ENCODE assay signal across 1 cellular context in genomic region chr7:99831595-99831994, GRCh38.
TF ChIP-seq lines count a peak whose summit lies in the region.

No MANE protein-coding gene starts in this region.

TF ChIP-seq in K562, 482 proteins besides CTCF, POLR2A, EP300 and RAD21 (continued from another document and continues in another):
- TF ChIP-seq ZNF696 (CRISPR knock-in tag; conservative IDR thresholded peaks at IDR 0.05), result no peak
- TF ChIP-seq DPF2 (IDR thresholded peaks at IDR 0.05), result peak; percentile 82
- no peak for TF ChIP-seq KDM5B (IDR thresholded peaks at IDR 0.05; ENCODE audit: insufficient replicate concordance, low read depth, low read length)
- TF ChIP-seq YY1 (IDR thresholded peaks at IDR 0.05; ENCODE audit: borderline replicate concordance in 1 of 3, control insufficient read depth in 1 of 3, extremely low read depth in 1 of 3, insufficient read depth in 3 of 3, insufficient read length in 1 of 3, insufficient replicate concordance in 2 of 3, low read depth in 1 of 3, low read length in 2 of 3), result no peak
- TF ChIP-seq, protein P1, sequence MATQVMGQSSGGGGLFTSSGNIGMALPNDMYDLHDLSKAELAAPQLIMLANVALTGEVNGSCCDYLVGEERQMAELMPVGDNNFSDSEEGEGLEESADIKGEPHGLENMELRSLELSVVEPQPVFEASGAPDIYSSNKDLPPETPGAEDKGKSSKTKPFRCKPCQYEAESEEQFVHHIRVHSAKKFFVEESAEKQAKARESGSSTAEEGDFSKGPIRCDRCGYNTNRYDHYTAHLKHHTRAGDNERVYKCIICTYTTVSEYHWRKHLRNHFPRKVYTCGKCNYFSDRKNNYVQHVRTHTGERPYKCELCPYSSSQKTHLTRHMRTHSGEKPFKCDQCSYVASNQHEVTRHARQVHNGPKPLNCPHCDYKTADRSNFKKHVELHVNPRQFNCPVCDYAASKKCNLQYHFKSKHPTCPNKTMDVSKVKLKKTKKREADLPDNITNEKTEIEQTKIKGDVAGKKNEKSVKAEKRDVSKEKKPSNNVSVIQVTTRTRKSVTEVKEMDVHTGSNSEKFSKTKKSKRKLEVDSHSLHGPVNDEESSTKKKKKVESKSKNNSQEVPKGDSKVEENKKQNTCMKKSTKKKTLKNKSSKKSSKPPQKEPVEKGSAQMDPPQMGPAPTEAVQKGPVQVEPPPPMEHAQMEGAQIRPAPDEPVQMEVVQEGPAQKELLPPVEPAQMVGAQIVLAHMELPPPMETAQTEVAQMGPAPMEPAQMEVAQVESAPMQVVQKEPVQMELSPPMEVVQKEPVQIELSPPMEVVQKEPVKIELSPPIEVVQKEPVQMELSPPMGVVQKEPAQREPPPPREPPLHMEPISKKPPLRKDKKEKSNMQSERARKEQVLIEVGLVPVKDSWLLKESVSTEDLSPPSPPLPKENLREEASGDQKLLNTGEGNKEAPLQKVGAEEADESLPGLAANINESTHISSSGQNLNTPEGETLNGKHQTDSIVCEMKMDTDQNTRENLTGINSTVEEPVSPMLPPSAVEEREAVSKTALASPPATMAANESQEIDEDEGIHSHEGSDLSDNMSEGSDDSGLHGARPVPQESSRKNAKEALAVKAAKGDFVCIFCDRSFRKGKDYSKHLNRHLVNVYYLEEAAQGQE (CRISPR knock-in tag; IDR thresholded peaks at IDR 0.05; ENCODE audit: low read depth), result no peak
- TF ChIP-seq CEBPB (tag; IDR thresholded peaks at IDR 0.05), result peak; percentile 98
- no peak for TF ChIP-seq SIN3B (IDR thresholded peaks at IDR 0.05; ENCODE audit: low read depth)
- TF ChIP-seq ZNF384 (IDR thresholded peaks at IDR 0.05; ENCODE audit: low read depth, low read length), result peak; percentile 97
- TF ChIP-seq PREB (CRISPR knock-in tag; IDR thresholded peaks at IDR 0.05), result no peak
- TF ChIP-seq, protein P2, sequence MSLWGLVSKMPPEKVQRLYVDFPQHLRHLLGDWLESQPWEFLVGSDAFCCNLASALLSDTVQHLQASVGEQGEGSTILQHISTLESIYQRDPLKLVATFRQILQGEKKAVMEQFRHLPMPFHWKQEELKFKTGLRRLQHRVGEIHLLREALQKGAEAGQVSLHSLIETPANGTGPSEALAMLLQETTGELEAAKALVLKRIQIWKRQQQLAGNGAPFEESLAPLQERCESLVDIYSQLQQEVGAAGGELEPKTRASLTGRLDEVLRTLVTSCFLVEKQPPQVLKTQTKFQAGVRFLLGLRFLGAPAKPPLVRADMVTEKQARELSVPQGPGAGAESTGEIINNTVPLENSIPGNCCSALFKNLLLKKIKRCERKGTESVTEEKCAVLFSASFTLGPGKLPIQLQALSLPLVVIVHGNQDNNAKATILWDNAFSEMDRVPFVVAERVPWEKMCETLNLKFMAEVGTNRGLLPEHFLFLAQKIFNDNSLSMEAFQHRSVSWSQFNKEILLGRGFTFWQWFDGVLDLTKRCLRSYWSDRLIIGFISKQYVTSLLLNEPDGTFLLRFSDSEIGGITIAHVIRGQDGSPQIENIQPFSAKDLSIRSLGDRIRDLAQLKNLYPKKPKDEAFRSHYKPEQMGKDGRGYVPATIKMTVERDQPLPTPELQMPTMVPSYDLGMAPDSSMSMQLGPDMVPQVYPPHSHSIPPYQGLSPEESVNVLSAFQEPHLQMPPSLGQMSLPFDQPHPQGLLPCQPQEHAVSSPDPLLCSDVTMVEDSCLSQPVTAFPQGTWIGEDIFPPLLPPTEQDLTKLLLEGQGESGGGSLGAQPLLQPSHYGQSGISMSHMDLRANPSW (CRISPR knock-in tag; IDR thresholded peaks at IDR 0.05), result no peak
- TF ChIP-seq TCF7 (IDR thresholded peaks at IDR 0.05; ENCODE audit: borderline replicate concordance), result no peak
- peak; percentile 40 for TF ChIP-seq MEIS2 (IDR thresholded peaks at IDR 0.05; ENCODE audit: partially characterized antibody)
- no peak for TF ChIP-seq MAZ (CRISPR knock-in tag; conservative IDR thresholded peaks at IDR 0.05 in 1 of 2, IDR thresholded peaks at IDR 0.05 in 1 of 2)
- TF ChIP-seq MNT (conservative IDR thresholded peaks at IDR 0.05), result 0 out of 4 replicates have a peak, but pooled peaks of 1 of the 2 experiments have one; percentile 17
- TF ChIP-seq THAP12 (CRISPR knock-in tag; IDR thresholded peaks at IDR 0.05), result no peak
- TF ChIP-seq ATF1 (CRISPR knock-in tag; IDR thresholded peaks at IDR 0.05), result no peak
- TF ChIP-seq ATF1 (tag; IDR thresholded peaks at IDR 0.05), result 0 out of 2 replicates have a peak, but pooled peaks have one; percentile 20
- TF ChIP-seq SMARCA4 (IDR thresholded peaks at IDR 0.05), result peak; percentile 82
- no peak for TF ChIP-seq ZNF583 (CRISPR knock-in tag; IDR thresholded peaks at IDR 0.05)
- 0 out of 2 replicates have a peak, but pooled peaks have one; percentile 25 for TF ChIP-seq ZNF24 (IDR thresholded peaks at IDR 0.05)
- TF ChIP-seq CBFA2T2 (conservative IDR thresholded peaks at IDR 0.05), result peak; percentile 14
- TF ChIP-seq ZNF316 (IDR thresholded peaks at IDR 0.05), result peak; percentile 77; the same call in 1 of the 2 replicates
- TF ChIP-seq ZC3H4 (CRISPR knock-in tag; IDR thresholded peaks at IDR 0.05; ENCODE audit: borderline replicate concordance), result no peak
- TF ChIP-seq ILK (tag; IDR thresholded peaks at IDR 0.05; ENCODE audit: borderline replicate concordance, low read depth), result no peak
- no peak for TF ChIP-seq ZNF76 (CRISPR knock-in tag; IDR thresholded peaks at IDR 0.05; ENCODE audit: borderline replicate concordance)
- TF ChIP-seq HBP1 (CRISPR knock-in tag; IDR thresholded peaks at IDR 0.05), result no peak
- TF ChIP-seq SNRNP70 (optimal IDR thresholded peaks at IDR 0.05; ENCODE audit: low read depth, low read length), result no peak
- no peak for TF ChIP-seq ZNF778 (CRISPR knock-in tag; IDR thresholded peaks at IDR 0.05)
- TF ChIP-seq, protein P3, sequence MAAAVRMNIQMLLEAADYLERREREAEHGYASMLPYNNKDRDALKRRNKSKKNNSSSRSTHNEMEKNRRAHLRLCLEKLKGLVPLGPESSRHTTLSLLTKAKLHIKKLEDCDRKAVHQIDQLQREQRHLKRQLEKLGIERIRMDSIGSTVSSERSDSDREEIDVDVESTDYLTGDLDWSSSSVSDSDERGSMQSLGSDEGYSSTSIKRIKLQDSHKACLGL (CRISPR knock-in tag; IDR thresholded peaks at IDR 0.05; ENCODE audit: borderline replicate concordance, poor library complexity, severe bottlenecking), result no peak
- TF ChIP-seq NR2F6 (CRISPR knock-in tag; IDR thresholded peaks at IDR 0.05), result no peak
- TF ChIP-seq, protein P4, sequence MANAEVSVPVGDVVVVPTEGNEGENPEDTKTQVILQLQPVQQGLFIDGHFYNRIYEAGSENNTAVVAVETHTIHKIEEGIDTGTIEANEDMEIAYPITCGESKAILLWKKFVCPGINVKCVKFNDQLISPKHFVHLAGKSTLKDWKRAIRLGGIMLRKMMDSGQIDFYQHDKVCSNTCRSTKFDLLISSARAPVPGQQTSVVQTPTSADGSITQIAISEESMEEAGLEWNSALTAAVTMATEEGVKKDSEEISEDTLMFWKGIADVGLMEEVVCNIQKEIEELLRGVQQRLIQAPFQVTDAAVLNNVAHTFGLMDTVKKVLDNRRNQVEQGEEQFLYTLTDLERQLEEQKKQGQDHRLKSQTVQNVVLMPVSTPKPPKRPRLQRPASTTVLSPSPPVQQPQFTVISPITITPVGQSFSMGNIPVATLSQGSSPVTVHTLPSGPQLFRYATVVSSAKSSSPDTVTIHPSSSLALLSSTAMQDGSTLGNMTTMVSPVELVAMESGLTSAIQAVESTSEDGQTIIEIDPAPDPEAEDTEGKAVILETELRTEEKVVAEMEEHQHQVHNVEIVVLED (CRISPR knock-in tag; IDR thresholded peaks at IDR 0.05), result no peak
- peak; percentile 56; the same call in 1 of the 2 replicates for TF ChIP-seq MAFF (IDR thresholded peaks at IDR 0.05; ENCODE audit: low read length)
- TF ChIP-seq BMI1 (IDR thresholded peaks at IDR 0.05; ENCODE audit: low read length), result no peak
- TF ChIP-seq CHD2 (IDR thresholded peaks at IDR 0.05; ENCODE audit: low read depth, low read length), result no peak
- TF ChIP-seq CBX2 (IDR thresholded peaks at IDR 0.05; ENCODE audit: insufficient read depth, low read length, poor library complexity, severe bottlenecking), result no peak
- no peak for TF ChIP-seq ADNP (tag; IDR thresholded peaks at IDR 0.05)
- TF ChIP-seq, protein P5, sequence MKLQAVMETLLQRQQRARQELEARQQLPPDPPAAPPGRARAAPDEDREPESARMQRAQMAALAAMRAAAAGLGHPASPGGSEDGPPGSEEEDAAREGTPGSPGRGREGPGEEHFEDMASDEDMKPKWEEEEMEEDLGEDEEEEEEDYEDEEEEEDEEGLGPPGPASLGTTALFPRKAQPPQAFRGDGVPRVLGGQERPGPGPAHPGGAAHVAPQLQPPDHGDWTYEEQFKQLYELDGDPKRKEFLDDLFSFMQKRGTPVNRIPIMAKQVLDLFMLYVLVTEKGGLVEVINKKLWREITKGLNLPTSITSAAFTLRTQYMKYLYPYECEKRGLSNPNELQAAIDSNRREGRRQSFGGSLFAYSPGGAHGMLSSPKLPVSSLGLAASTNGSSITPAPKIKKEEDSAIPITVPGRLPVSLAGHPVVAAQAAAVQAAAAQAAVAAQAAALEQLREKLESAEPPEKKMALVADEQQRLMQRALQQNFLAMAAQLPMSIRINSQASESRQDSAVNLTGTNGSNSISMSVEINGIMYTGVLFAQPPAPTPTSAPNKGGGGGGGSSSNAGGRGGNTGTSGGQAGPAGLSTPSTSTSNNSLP (IDR thresholded peaks at IDR 0.05; ENCODE audit: borderline replicate concordance, low read depth, low read length), result no peak; the same call in 1 of the 2 replicates
- TF ChIP-seq, protein P6, sequence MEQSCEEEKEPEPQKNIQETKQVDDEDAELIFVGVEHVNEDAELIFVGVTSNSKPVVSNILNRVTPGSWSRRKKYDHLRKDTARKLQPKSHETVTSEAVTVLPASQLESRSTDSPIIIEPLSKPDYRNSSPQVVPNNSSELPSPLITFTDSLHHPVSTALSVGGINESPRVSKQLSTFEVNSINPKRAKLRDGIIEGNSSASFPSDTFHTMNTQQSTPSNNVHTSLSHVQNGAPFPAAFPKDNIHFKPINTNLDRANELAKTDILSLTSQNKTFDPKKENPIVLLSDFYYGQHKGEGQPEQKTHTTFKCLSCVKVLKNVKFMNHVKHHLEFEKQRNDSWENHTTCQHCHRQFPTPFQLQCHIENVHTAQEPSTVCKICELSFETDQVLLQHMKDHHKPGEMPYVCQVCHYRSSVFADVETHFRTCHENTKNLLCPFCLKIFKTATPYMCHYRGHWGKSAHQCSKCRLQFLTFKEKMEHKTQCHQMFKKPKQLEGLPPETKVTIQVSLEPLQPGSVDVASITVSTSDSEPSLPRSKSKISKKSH (CRISPR knock-in tag; IDR thresholded peaks at IDR 0.05), result no peak
- no peak for TF ChIP-seq CHCHD3 (CRISPR knock-in tag; IDR thresholded peaks at IDR 0.05)
- TF ChIP-seq ZNF224 (CRISPR knock-in tag; IDR thresholded peaks at IDR 0.05), result no peak
- no peak for TF ChIP-seq SMARCB1 (IDR thresholded peaks at IDR 0.05; ENCODE audit: insufficient read length, low read depth)
- TF ChIP-seq DIDO1 (tag; IDR thresholded peaks at IDR 0.05; ENCODE audit: low read depth), result no peak
- no peak for TF ChIP-seq RUNX1 (IDR thresholded peaks at IDR 0.05; ENCODE audit: low read depth)
- no peak for TF ChIP-seq FOXA3 (CRISPR knock-in tag; conservative IDR thresholded peaks at IDR 0.05 in 1 of 2, IDR thresholded peaks at IDR 0.05 in 1 of 2)
- TF ChIP-seq CBX3 (IDR thresholded peaks at IDR 0.05; ENCODE audit: borderline replicate concordance in 1 of 2, low read length in 2 of 2), result no peak
- TF ChIP-seq TAF1 (IDR thresholded peaks at IDR 0.05; ENCODE audit: control insufficient read depth, extremely low read depth, insufficient read depth, low read length, severe bottlenecking), result no peak
- TF ChIP-seq ZNF121 (CRISPR knock-in tag; conservative IDR thresholded peaks at IDR 0.05), result no peak
- TF ChIP-seq KLF13 (tag; IDR thresholded peaks at IDR 0.05; ENCODE audit: borderline replicate concordance, low read depth), result no peak
- no peak for TF ChIP-seq ZBTB17 (CRISPR knock-in tag; IDR thresholded peaks at IDR 0.05)
